In the genomic region with DNA sequence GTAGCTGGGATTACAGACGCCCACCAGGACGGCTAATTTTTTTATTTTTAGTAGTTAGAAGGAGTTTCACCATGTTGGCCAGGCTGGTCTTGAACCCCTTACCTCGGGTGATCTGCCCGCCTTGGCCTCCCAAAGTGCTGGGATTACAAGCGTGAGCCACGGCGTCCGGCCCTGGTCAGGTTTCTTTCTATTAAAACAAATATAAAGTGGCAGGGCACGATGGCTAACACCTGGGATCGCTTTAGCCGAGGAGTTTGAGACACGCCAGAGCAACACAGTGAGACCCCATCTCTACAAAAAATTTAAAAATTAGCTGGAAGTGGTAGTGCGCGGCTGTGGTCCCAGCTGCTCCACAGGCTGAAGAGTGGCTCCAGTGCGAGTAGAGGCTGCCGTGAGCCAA, we compare ENCODE assay signal across 8 cellular contexts. TPM values are rescaled to one million over a fixed set of nuclear protein-coding genes. Genes with fewer than 3 reads are reported as not detected.
DNase-seq lines count a peak whose midpoint lies in the region; ATAC-seq and TF ChIP-seq lines count a peak whose summit lies in the region.

No MANE protein-coding gene starts in this region.

- H3K4me1 ChIP-seq in heart left ventricle (peaks cover 0 to 45% (median 31%) of the 10 kb centered on the region in 12 donors), urinary bladder (ENCODE audit: insufficient read depth) (no peaks in the 10 kb centered on the region)
- peaks cover 16 to 25% of the 10 kb centered on the region in 2 donors for H3K4me1 ChIP-seq in naive thymus-derived CD4-positive, alpha-beta T cell (ENCODE audit: control insufficient read depth in 2 of 2, insufficient read depth in 2 of 2, low read length in 2 of 2)

- no peaks in the 10 kb centered on the region for H3K27me3 Mint-ChIP-seq in naive thymus-derived CD4-positive, alpha-beta T cell

- POLR2A ChIA-PET in naive thymus-derived CD4-positive, alpha-beta T cell (lab: Charles Lee) = interaction anchor here (0.8 kb wide), 1 partner anchor 475 kb away, joined by 3 read pairs; no protein-coding TSS in a partner anchor

- H3K4me3 Mint-ChIP-seq in naive thymus-derived CD4-positive, alpha-beta T cell = peak overlapping the region in 4 of 10 donors; percentile 42 to 100 (median 96)

- no peaks in the 10 kb centered on the region for H3K9me3 ChIP-seq in heart left ventricle
- no peaks in the 10 kb centered on the region for H3K9me3 ChIP-seq in naive thymus-derived CD4-positive, alpha-beta T cell (ENCODE audit: control insufficient read depth in 2 of 3, low read length in 3 of 3)

- H3K27ac Mint-ChIP-seq in naive thymus-derived CD4-positive, alpha-beta T cell = peak overlapping the region in 4 of 9 donors; percentile 77 to 100 (median 98)

- H3K36me3 Mint-ChIP-seq in naive thymus-derived CD4-positive, alpha-beta T cell = peaks cover 0 to 5% (median 0%) of the 10 kb centered on the region in 5 donors

- H3K4me3 ChIP-seq in heart left ventricle (peak overlapping the region in 3 of 12 donors; percentile 63 to 84 (median 79)), urinary bladder (ENCODE audit: low read depth, low read length) (no peak overlapping the region)
- no peak overlapping the region for H3K4me3 ChIP-seq in naive thymus-derived CD4-positive, alpha-beta T cell (ENCODE audit: low read length)

- peak in 1 of 5 donors; percentile 32 for DNase-seq in heart left ventricle
- DNase-seq in Right ventricle myocardium superior = no peak
- DNase-seq in naive thymus-derived CD4-positive, alpha-beta T cell = no peak
- DNase-seq in sciatic nerve (ENCODE audit: low spot score) = no peak
- DNase-seq in RKO (ENCODE audit: low spot score) = no peak
- DNase-seq in GM10266 (ENCODE audit: extremely low spot score) = no peak

- intact Hi-C loops in heart left ventricle (cut with DNase I) = loop anchor here in 5 of 10 donors (2.0 to 5.0 kb wide), 4 partner anchors 36 to 184 kb away; a partner anchor contains a TSS
- intact Hi-C loops in Right ventricle myocardium superior (cut with DNase I) = loop anchor here (5.0 kb wide), 1 partner anchor 36 kb away; a partner anchor contains a TSS
- intact Hi-C loops in naive thymus-derived CD4-positive, alpha-beta T cell (cut with micrococcal nuclease) = loop anchor here (1.0 to 10.0 kb wide), 9 partner anchors 7 to 1551 kb away; a partner anchor contains a TSS
- intact Hi-C loops in sciatic nerve (cut with DNase I) = no loop called here

- H3K27me3 ChIP-seq in heart left ventricle = no peaks in the 10 kb centered on the region
- no peaks in the 10 kb centered on the region for H3K27me3 ChIP-seq in naive thymus-derived CD4-positive, alpha-beta T cell (ENCODE audit: control insufficient read depth in 2 of 2, insufficient read depth in 2 of 2, low read length in 2 of 2)

- TF ChIP-seq CTCF in heart left ventricle (IDR thresholded peaks at IDR 0.05) = no peak
- no peak for TF ChIP-seq CTCF in GM10266 (IDR thresholded peaks at IDR 0.05; ENCODE audit: control insufficient read depth, insufficient read depth, low read depth, missing control alignments)

- WGBS in heart left ventricle, 4 donors = 83 to 87% (median 84%) methylated on average over 16 of the region's 16 CpGs
- WGBS in urinary bladder = 48% methylated on average over 16 of the region's 16 CpGs

- peaks cover 0 to 9% (median 0%) of the 10 kb centered on the region in 9 donors for H3K36me3 ChIP-seq in heart left ventricle
- H3K36me3 ChIP-seq in naive thymus-derived CD4-positive, alpha-beta T cell (ENCODE audit: control insufficient read depth in 2 of 3, insufficient read depth in 3 of 3, low read length in 3 of 3) = peaks cover 0 to 10% (median 0%) of the 10 kb centered on the region in 3 experiments
- no peaks in the 10 kb centered on the region for H3K36me3 ChIP-seq in urinary bladder (ENCODE audit: insufficient read depth)

- peaks cover 25 to 63% (median 43%) of the 10 kb centered on the region in 7 donors for H3K4me1 Mint-ChIP-seq in naive thymus-derived CD4-positive, alpha-beta T cell

- H3K27ac ChIP-seq in heart left ventricle = peak overlapping the region; percentile 87 to 100 (median 97)
- H3K27ac ChIP-seq in cingulate gyrus (ENCODE audit: low read depth, low read length) = peak overlapping the region; percentile 99
- H3K27ac ChIP-seq in naive thymus-derived CD4-positive, alpha-beta T cell (ENCODE audit: low read depth, low read length) = peak overlapping the region; percentile 88
- H3K27ac ChIP-seq in urinary bladder (ENCODE audit: low read depth) = peak overlapping the region; percentile 90

- CTCF ChIA-PET in naive thymus-derived CD4-positive, alpha-beta T cell (lab: Charles Lee) = no interaction called here

- H3K9me3 Mint-ChIP-seq in naive thymus-derived CD4-positive, alpha-beta T cell = peaks cover 0 to 4% (median 0%) of the 10 kb centered on the region in 11 donors

- no peak for TF ChIP-seq POLR2A in heart left ventricle (IDR thresholded peaks at IDR 0.05)

- no peak for ATAC-seq in heart left ventricle
- no peak for ATAC-seq in Right ventricle myocardium superior (ENCODE audit: poor library complexity)
- no peak for ATAC-seq in naive thymus-derived CD4-positive, alpha-beta T cell
- ATAC-seq in sciatic nerve = no peak

RNA-seq across cellular contexts. Expression of a gene that starts 1.5 kb away (rescaled TPM):
- total RNA-seq in heart left ventricle = 100 to 1,000 TPM in 1 of 9 donors, 10 to 100 TPM in 8; 45.8 to 119 (median 54.7) TPM
- 10 to 100 TPM; 44.1 to 60.2 TPM for polyA plus RNA-seq in heart left ventricle
- total RNA-seq in Right ventricle myocardium superior = 83.4 TPM
- 10 to 100 TPM; 36.8 to 75.2 (median 55.4) TPM for total RNA-seq in naive thymus-derived CD4-positive, alpha-beta T cell
- polyA plus RNA-seq in naive thymus-derived CD4-positive, alpha-beta T cell = 10 to 100 TPM; 10.8 to 16.7 TPM
- total RNA-seq in urinary bladder = 16.7 TPM
- 42.9 TPM for polyA plus RNA-seq in urinary bladder
- 39.7 TPM for total RNA-seq in sciatic nerve

RNA-seq across cellular contexts. Expression of a gene that starts 3.5 kb away (rescaled TPM):
- total RNA-seq in heart left ventricle = 10 to 100 TPM; 12.7 to 29.1 (median 16.2) TPM
- polyA plus RNA-seq in heart left ventricle = 10 to 100 TPM; 14.3 to 24.3 TPM
- total RNA-seq in Right ventricle myocardium superior = 19.8 TPM
- 10 to 100 TPM; 16.0 to 28.4 (median 26.8) TPM for total RNA-seq in naive thymus-derived CD4-positive, alpha-beta T cell
- 1 to 10 TPM; 3.8 to 6.3 TPM for polyA plus RNA-seq in naive thymus-derived CD4-positive, alpha-beta T cell
- 13.3 TPM for total RNA-seq in urinary bladder
- polyA plus RNA-seq in urinary bladder = 29.0 TPM
- 26.4 TPM for total RNA-seq in sciatic nerve

RNA-seq across cellular contexts. Expression of a gene that starts 34.3 kb away (rescaled TPM):
- total RNA-seq in heart left ventricle (100 to 1,000 TPM in 1 of 9 donors, 10 to 100 TPM in 8; 70.9 to 109 (median 91.5) TPM), Right ventricle myocardium superior (120 TPM), urinary bladder (46.1 TPM), sciatic nerve (143 TPM)
- polyA plus RNA-seq in heart left ventricle (100 to 1,000 TPM in 1 of 2 donors, 10 to 100 TPM in 1; 85.9 to 135 TPM), urinary bladder (121 TPM)
- 100 to 1,000 TPM in 4 of 5 experiments, 10 to 100 TPM in 1; 92.8 to 170 (median 160) TPM for total RNA-seq in naive thymus-derived CD4-positive, alpha-beta T cell
- polyA plus RNA-seq in naive thymus-derived CD4-positive, alpha-beta T cell = 10 to 100 TPM; 49.0 to 68.6 TPM

RNA-seq across cellular contexts. Expression of a gene that starts 49.8 kb away (rescaled TPM):
- total RNA-seq in heart left ventricle = 100 to 1,000 TPM in 1 of 9 donors, 10 to 100 TPM in 8; 53.6 to 152 (median 70.5) TPM
- polyA plus RNA-seq in heart left ventricle = 100 to 1,000 TPM in 1 of 2 donors, 10 to 100 TPM in 1; 33.4 to 115 TPM
- total RNA-seq in Right ventricle myocardium superior = 62.7 TPM
- 10 to 100 TPM; 38.2 to 83.3 (median 56.7) TPM for total RNA-seq in naive thymus-derived CD4-positive, alpha-beta T cell
- 1 to 10 TPM; 3.8 to 8.3 TPM for polyA plus RNA-seq in naive thymus-derived CD4-positive, alpha-beta T cell
- 37.3 TPM for total RNA-seq in urinary bladder
- polyA plus RNA-seq in urinary bladder = 95.4 TPM
- total RNA-seq in sciatic nerve = 74.3 TPM

RNA-seq across cellular contexts. Expression of a gene that starts 50.8 kb away (rescaled TPM):
- total RNA-seq in heart left ventricle (10 to 100 TPM; 26.6 to 57.0 (median 36.8) TPM), Right ventricle myocardium superior (36.3 TPM), urinary bladder (28.4 TPM), sciatic nerve (66.6 TPM)
- polyA plus RNA-seq in heart left ventricle (10 to 100 TPM; 32.7 to 54.7 TPM), urinary bladder (31.4 TPM)
- 100 to 1,000 TPM; 141 to 174 (median 154) TPM for total RNA-seq in naive thymus-derived CD4-positive, alpha-beta T cell
- 10 to 100 TPM; 19.4 to 24.8 TPM for polyA plus RNA-seq in naive thymus-derived CD4-positive, alpha-beta T cell
